In genomic region chr16:48126801-48127644, GRCh38 we compare ENCODE assay signal across 10 cellular contexts. TPM values are rescaled to one million over a fixed set of nuclear protein-coding genes. Genes with fewer than 3 reads are reported as not detected.
DNase-seq lines count a peak whose midpoint lies in the region; ATAC-seq and TF ChIP-seq lines count a peak whose summit lies in the region.
"Had no signal": no experiment of that assay in that cellular context is flagged by ENCODE, and none has a peak within 500 bp of the region (broad histone marks: within the 10 kb centered on the region; RNA-seq: fewer than 3 reads in every experiment).

No MANE protein-coding gene starts in this region.

- TF ChIP-seq CTCF in BJ (IDR thresholded peaks at IDR 0.05; ENCODE audit: insufficient read depth, low read depth, low read length), result no peak

- H3K4me3 Mint-ChIP-seq in CD8-positive, alpha-beta memory T cell, result no peak overlapping the region

- no peak overlapping the region for H3K27ac Mint-ChIP-seq in CD8-positive, alpha-beta memory T cell

- no peaks in the 10 kb centered on the region for H3K36me3 ChIP-seq in BJ (ENCODE audit: control insufficient read depth, insufficient read depth, low read length)
- no peaks in the 10 kb centered on the region for H3K36me3 ChIP-seq in adipocyte (ENCODE audit: control insufficient read depth, insufficient read depth, low read length, severe bottlenecking)
- H3K36me3 ChIP-seq in CD8-positive, alpha-beta memory T cell (ENCODE audit: insufficient read depth, low read length), result no peaks in the 10 kb centered on the region

- H3K4me3 ChIP-seq in BJ (ENCODE audit: low read depth, low read length) (no peak overlapping the region), adipocyte (ENCODE audit: low read length) (no peak overlapping the region)
- H3K4me3 ChIP-seq in CD8-positive, alpha-beta memory T cell (ENCODE audit: low read length), result no peak overlapping the region

- H3K27me3 ChIP-seq in BJ (ENCODE audit: control insufficient read depth, insufficient read depth, low read length) (no peaks in the 10 kb centered on the region), adipocyte (replicated peaks; ENCODE audit: control insufficient read depth, insufficient read depth, low read length) (no peaks in the 10 kb centered on the region)
- H3K27me3 ChIP-seq in CD8-positive, alpha-beta memory T cell (ENCODE audit: insufficient read depth, low read length, poor library complexity, severe bottlenecking), result no peaks in the 10 kb centered on the region

- H3K9me3 Mint-ChIP-seq in CD8-positive, alpha-beta memory T cell, result no peaks in the 10 kb centered on the region

- ATAC-seq in HG02623 (IDR thresholded peaks at IDR 0.05; ENCODE audit: unreplicated experiment) (no peak), GM18870 (IDR thresholded peaks at IDR 0.05; ENCODE audit: unreplicated experiment) (no peak), HG03571 (IDR thresholded peaks at IDR 0.05; ENCODE audit: unreplicated experiment) (no peak)

- H3K27me3 Mint-ChIP-seq in CD8-positive, alpha-beta memory T cell, result peaks cover 5 to 9% of the 10 kb centered on the region in 2 donors

- no peaks in the 10 kb centered on the region for H3K36me3 Mint-ChIP-seq in CD8-positive, alpha-beta memory T cell

- H3K9ac ChIP-seq in adipocyte (ENCODE audit: low read length), result no peak overlapping the region

- CTCF ChIA-PET in BJ (lab: Yijun Ruan, JAX), result interaction anchor here (1.4 to 1.5 kb wide), 2 partner anchors 11 to 30 kb away, joined by 3 to 5 read pairs; no protein-coding TSS in a partner anchor
- CTCF ChIA-PET in CD8-positive, alpha-beta memory T cell (lab: Charles Lee), result interaction anchor here (1.6 kb wide), 1 partner anchor 11 kb away, joined by 3 read pairs; no protein-coding TSS in a partner anchor

- DNase-seq in BJ (ENCODE audit: low read depth) (peak; percentile 92), MV-4-11 (lab: John Stamatoyannopoulos, UW) (peak; percentile 38), adipocyte (ENCODE audit: low read depth) (peak; percentile 90), kidney tubule cell (ENCODE audit: low spot score) (peak; percentile 85)
- DNase-seq in CD8-positive, alpha-beta memory T cell, result no peak
- DNase-seq: left cardiac atrium had no signal

- POLR2A ChIA-PET in BJ (lab: Charles Lee), result no interaction called here
- POLR2A ChIA-PET in CD8-positive, alpha-beta memory T cell (lab: Charles Lee), result no interaction called here

- H3K4me1 Mint-ChIP-seq in CD8-positive, alpha-beta memory T cell, result no peaks in the 10 kb centered on the region

- peaks cover 24% of the 10 kb centered on the region for H3K4me1 ChIP-seq in adipocyte (ENCODE audit: control insufficient read depth, insufficient read depth, low read length)
- H3K4me1 ChIP-seq in CD8-positive, alpha-beta memory T cell (ENCODE audit: insufficient read depth, low read length), result no peaks in the 10 kb centered on the region

- no peak overlapping the region for H3K27ac ChIP-seq in CD8-positive, alpha-beta memory T cell (ENCODE audit: low read depth, low read length)

- H3K9me3 ChIP-seq in adipocyte (ENCODE audit: control insufficient read depth, low read length), result no peaks in the 10 kb centered on the region
- no peaks in the 10 kb centered on the region for H3K9me3 ChIP-seq in CD8-positive, alpha-beta memory T cell (ENCODE audit: low read length)

RNA-seq across cellular contexts. Expression of gene ABCC12, which starts 28.8 kb away (rescaled TPM):
- not detected in 2 replicates for polyA plus RNA-seq in BJ (2011; rRNA removed)
- not detected in 2 replicates for polyA minus RNA-seq in BJ (2011; rRNA and poly(A)+ RNA removed)
- total RNA-seq in CD8-positive, alpha-beta memory T cell, result not detected
- not detected for polyA plus RNA-seq in CD8-positive, alpha-beta memory T cell
- total RNA-seq: HT-29, left cardiac atrium had no signal

Comparison
In these comparisons a context has a peak if more than half of its experiments do, and no peak if none do; other contexts are left out.
1. DNase-seq: peak in BJ (single experiment), MV-4-11 (single experiment), adipocyte (single experiment) and kidney tubule cell (single experiment); none in CD8-positive, alpha-beta memory T cell (0 of 5).